ENCODE assay signal across 15 cellular contexts in genomic region chr20:33724439-33725094, GRCh38. TPM values are rescaled to one million over a fixed set of nuclear protein-coding genes. Genes with fewer than 3 reads are reported as not detected.
DNase-seq lines count a peak whose midpoint lies in the region; ATAC-seq and TF ChIP-seq lines count a peak whose summit lies in the region.
"Had no signal": no experiment of that assay in that cellular context is flagged by ENCODE, and none has a peak within 500 bp of the region (broad histone marks: within the 10 kb centered on the region; RNA-seq: fewer than 3 reads in every experiment).

No MANE protein-coding gene starts in this region.

- no peak for ATAC-seq in GM18519 (IDR thresholded peaks at IDR 0.05; ENCODE audit: low FRiP score, unreplicated experiment)
- ATAC-seq: activated naive CD8-positive, alpha-beta T cell treated with anti-CD3 and anti-CD28 coated beads, Interleukin-2, amount 50 U/mL, for 24 hours; GM12878; T-cell had no signal

- H3K27ac Mint-ChIP-seq in type B pancreatic cell = peak overlapping the region; percentile 93
- H3K27ac Mint-ChIP-seq: activated naive CD8-positive, alpha-beta T cell treated with anti-CD3 and anti-CD28 coated beads, Interleukin-2, amount 50 U/mL, for 24 hours; activated T-helper 1 cell treated with anti-CD3 and anti-CD28 coated beads, Interleukin-12 subunit alpha, Interleukin-12 subunit beta, Interleukin-2, Interleukin-4 antibody, amounts not matched to agents 30 ng/mL and 10 ng/mL and 1 ng/mL, durations not matched to agents 14 hours and 24 hours and 36 hours; T-cell had no signal

- H3K9me3 ChIP-seq in Karpas-422 (ENCODE audit: low read length) = no peaks in the 10 kb centered on the region
- no peaks in the 10 kb centered on the region for H3K9me3 ChIP-seq in hepatocyte (ENCODE audit: low read depth)
- no peaks in the 10 kb centered on the region for H3K9me3 ChIP-seq in smooth muscle cell (replicated peaks; ENCODE audit: low read depth)

- H3K79me2 ChIP-seq in Karpas-422 (ENCODE audit: low read length) = no peaks in the 10 kb centered on the region
- H3K79me2 ChIP-seq in hepatocyte = no peaks in the 10 kb centered on the region
- H3K79me2 ChIP-seq in smooth muscle cell (ENCODE audit: low read depth) = no peaks in the 10 kb centered on the region

- H3K4me1 ChIP-seq in Karpas-422 (ENCODE audit: low read length) = peaks cover 4% of the 10 kb centered on the region
- peaks cover 4% of the 10 kb centered on the region for H3K4me1 ChIP-seq in hepatocyte (ENCODE audit: insufficient read depth)
- H3K4me1 ChIP-seq in smooth muscle cell (ENCODE audit: low read depth) = no peaks in the 10 kb centered on the region

- H3K9ac ChIP-seq in Karpas-422 (ENCODE audit: low read length) = no peak overlapping the region
- no peak overlapping the region for H3K9ac ChIP-seq in smooth muscle cell (ENCODE audit: low read depth)
- H3K9ac ChIP-seq: parathyroid adenoma had no signal

- H3K4me3 Mint-ChIP-seq in type B pancreatic cell = peak overlapping the region; percentile 68
- H3K4me3 Mint-ChIP-seq: activated naive CD8-positive, alpha-beta T cell treated with anti-CD3 and anti-CD28 coated beads, Interleukin-2, amount 50 U/mL, for 24 hours; activated T-helper 1 cell treated with anti-CD3 and anti-CD28 coated beads, Interleukin-12 subunit alpha, Interleukin-12 subunit beta, Interleukin-2, Interleukin-4 antibody, amounts not matched to agents 30 ng/mL and 10 ng/mL and 1 ng/mL, durations not matched to agents 14 hours and 24 hours and 36 hours; T-cell had no signal

- H3K9me3 Mint-ChIP-seq in type B pancreatic cell = peaks cover 5% of the 10 kb centered on the region
- H3K9me3 Mint-ChIP-seq: T-cell had no signal

- no peak for TF ChIP-seq CTCF in hepatocyte (IDR thresholded peaks at IDR 0.05; ENCODE audit: poor library complexity)
- no peak for TF ChIP-seq CTCF in type B pancreatic cell (conservative IDR thresholded peaks at IDR 0.05)
- TF ChIP-seq CTCF in smooth muscle cell (IDR thresholded peaks at IDR 0.05; ENCODE audit: borderline replicate concordance, insufficient read depth, poor library complexity, severe bottlenecking) = no peak

- no peak overlapping the region for H3K27ac ChIP-seq in Karpas-422 (ENCODE audit: low read length)
- peak overlapping the region; percentile 52 for H3K27ac ChIP-seq in hepatocyte
- H3K27ac ChIP-seq in smooth muscle cell (ENCODE audit: low read depth) = no peak overlapping the region
- H3K27ac ChIP-seq: cardiac muscle cell, parathyroid adenoma had no signal

- no peak overlapping the region for H3K4me2 ChIP-seq in Karpas-422 (ENCODE audit: low read depth, low read length, poor library complexity, severe bottlenecking)
- H3K4me2 ChIP-seq in hepatocyte = no peak overlapping the region
- H3K4me2 ChIP-seq in smooth muscle cell = no peak overlapping the region

- H2AFZ ChIP-seq in Karpas-422 (ENCODE audit: low read length) = peak overlapping the region; percentile 73; the same call in 1 of the 2 replicates
- H2AFZ ChIP-seq in hepatocyte = peak overlapping the region; percentile 10
- H2AFZ ChIP-seq in smooth muscle cell (ENCODE audit: low read depth) = no peak overlapping the region

- H4K20me1 ChIP-seq in Karpas-422 (ENCODE audit: insufficient read depth, low read depth, low read length) (no peaks in the 10 kb centered on the region), hepatocyte (ENCODE audit: insufficient read depth, poor library complexity, severe bottlenecking) (no peaks in the 10 kb centered on the region), smooth muscle cell (ENCODE audit: low read depth) (no peaks in the 10 kb centered on the region)

- DNase-seq in Karpas-422 (no peak), SKM-1 treated with dmso at 0.1 percent for 144 hours (lab: John Stamatoyannopoulos, UW; ENCODE audit: unreplicated experiment) (peak; percentile 95), hepatocyte (ENCODE audit: low spot score) (no peak), type B pancreatic cell (ENCODE audit: extremely low spot score, unreplicated experiment) (no peak), smooth muscle cell (lab: John Stamatoyannopoulos, UW; ENCODE audit: unreplicated experiment) (no peak), NCI-H2107 (lab: John Stamatoyannopoulos, UW) (no peak)
- DNase-seq: activated naive CD8-positive, alpha-beta T cell treated with anti-CD3 and anti-CD28 coated beads, Interleukin-2, amount 50 U/mL, for 24 hours; NCI-H1092 treated with DMSO at 0.1 percent for 48 hours; T-cell had no signal

- no peaks in the 10 kb centered on the region for H3K27me3 ChIP-seq in Karpas-422 (ENCODE audit: low read length)
- no peaks in the 10 kb centered on the region for H3K27me3 ChIP-seq in hepatocyte
- no peaks in the 10 kb centered on the region for H3K27me3 ChIP-seq in smooth muscle cell (ENCODE audit: low read depth)
- H3K27me3 ChIP-seq: cardiac muscle cell had no signal

- H3F3A ChIP-seq in smooth muscle cell (ENCODE audit: low read depth) = no peaks in the 10 kb centered on the region

- WGBS in hepatocyte (ENCODE audit: low lambda C conversion rate, missing lambda C conversion rate) = 85% methylated on average over 14 of the region's 14 CpGs
- 92% methylated on average over 14 of the region's 14 CpGs for WGBS in smooth muscle cell (ENCODE audit: low lambda C conversion rate)

- no peaks in the 10 kb centered on the region for H3K27me3 Mint-ChIP-seq in type B pancreatic cell
- H3K27me3 Mint-ChIP-seq: activated naive CD8-positive, alpha-beta T cell treated with anti-CD3 and anti-CD28 coated beads, Interleukin-2, amount 50 U/mL, for 24 hours; T-cell had no signal

- H3K4me1 Mint-ChIP-seq in type B pancreatic cell (ENCODE audit: unreplicated experiment) = peaks cover 16% of the 10 kb centered on the region

- H3K4me3 ChIP-seq in Karpas-422 (ENCODE audit: low read length) = no peak overlapping the region
- no peak overlapping the region for H3K4me3 ChIP-seq in hepatocyte
- no peak overlapping the region for H3K4me3 ChIP-seq in smooth muscle cell
- H3K4me3 ChIP-seq: cardiac muscle cell, GM12878 had no signal

- H3K36me3 ChIP-seq in Karpas-422 (ENCODE audit: insufficient read depth, low read length) = no peaks in the 10 kb centered on the region
- H3K36me3 ChIP-seq in hepatocyte (replicated peaks; ENCODE audit: insufficient read depth, low read depth) = no peaks in the 10 kb centered on the region
- no peaks in the 10 kb centered on the region for H3K36me3 ChIP-seq in smooth muscle cell (ENCODE audit: low read depth)
- H3K36me3 ChIP-seq: cardiac muscle cell had no signal

- H3K9me2 ChIP-seq in Karpas-422 (replicated peaks; ENCODE audit: insufficient read depth, low read length) = no peaks in the 10 kb centered on the region
- no peaks in the 10 kb centered on the region for H3K9me2 ChIP-seq in hepatocyte (replicated peaks; ENCODE audit: insufficient read depth)

- H3K36me3 Mint-ChIP-seq in type B pancreatic cell = peaks cover 3% of the 10 kb centered on the region
- H3K36me3 Mint-ChIP-seq: T-cell had no signal

RNA-seq across cellular contexts. Expression of gene PXMP4, which starts 4.5 kb away (rescaled TPM):
- total RNA-seq in Karpas-422 (2014; rRNA removed; shearing (Covaris generic); ENCODE audit: low replicate concordance) = 3.8 and 4.7 TPM in 2 replicates
- total RNA-seq in hepatocyte = 3.9 and 4.1 TPM in 2 replicates
- polyA plus RNA-seq in hepatocyte = 4.7 and 4.8 TPM in 2 replicates
- total RNA-seq in type B pancreatic cell (ENCODE audit: low replicate concordance) = 10.3 and 12.2 TPM in 2 replicates
- 2.3 and 2.6 TPM in 2 replicates for total RNA-seq in smooth muscle cell
- 8.1 and 9.4 TPM in 2 replicates for polyA plus RNA-seq in smooth muscle cell

RNA-seq across cellular contexts. Expression of gene ZNF341, which starts 7.2 kb away (rescaled TPM):
- total RNA-seq in Karpas-422 (2014; rRNA removed; shearing (Covaris generic); ENCODE audit: low replicate concordance) = 3.0 and 4.9 TPM in 2 replicates
- total RNA-seq in hepatocyte = 1.2 and 2.3 TPM in 2 replicates
- 3.1 and 3.6 TPM in 2 replicates for polyA plus RNA-seq in hepatocyte
- total RNA-seq in type B pancreatic cell (ENCODE audit: low replicate concordance) = 4.6 and 5.8 TPM in 2 replicates
- total RNA-seq in smooth muscle cell = 1.2 and 1.4 TPM in 2 replicates
- 2.0 and 3.2 TPM in 2 replicates for polyA plus RNA-seq in smooth muscle cell

RNA-seq across cellular contexts. Expression of gene E2F1, which starts 38.4 kb away (rescaled TPM):
- 19.2 and 37.2 TPM in 2 replicates for total RNA-seq in Karpas-422 (2014; rRNA removed; shearing (Covaris generic); ENCODE audit: low replicate concordance)
- total RNA-seq in hepatocyte (9.1 and 11.0 TPM in 2 replicates), type B pancreatic cell (ENCODE audit: low replicate concordance) (20.7 and 32.8 TPM in 2 replicates), smooth muscle cell (5.0 and 6.1 TPM in 2 replicates)
- polyA plus RNA-seq in hepatocyte (11.8 and 14.3 TPM in 2 replicates), smooth muscle cell (17.5 and 19.4 TPM in 2 replicates)

RNA-seq across cellular contexts. Expression of gene NECAB3, which starts 50.3 kb away (rescaled TPM):
- 38.2 and 89.2 TPM in 2 replicates for total RNA-seq in Karpas-422 (2014; rRNA removed; shearing (Covaris generic); ENCODE audit: low replicate concordance)
- total RNA-seq in hepatocyte (46.2 and 50.6 TPM in 2 replicates), type B pancreatic cell (ENCODE audit: low replicate concordance) (67.4 and 68.2 TPM in 2 replicates), smooth muscle cell (20.3 and 37.6 TPM in 2 replicates)
- polyA plus RNA-seq in hepatocyte (55.4 and 64.9 TPM in 2 replicates), smooth muscle cell (24.9 and 25.8 TPM in 2 replicates)

RNA-seq across cellular contexts. Expression of gene ACTL10, which starts 57.8 kb away (rescaled TPM):
- total RNA-seq in Karpas-422 (2014; rRNA removed; shearing (Covaris generic); ENCODE audit: low replicate concordance) = 2.5 and 9.2 TPM in 2 replicates
- 0.17 and 0.24 TPM in 2 replicates for total RNA-seq in hepatocyte
- 1.6 and 2.6 TPM in 2 replicates for polyA plus RNA-seq in hepatocyte
- total RNA-seq in type B pancreatic cell (ENCODE audit: low replicate concordance) = 1.7 and 2.6 TPM in 2 replicates
- 0.04 and 1.8 TPM in 2 replicates for total RNA-seq in smooth muscle cell
- 0.49 and 1.1 TPM in 2 replicates for polyA plus RNA-seq in smooth muscle cell
- total RNA-seq: RPMI7951 had no signal
